ENCODE assay signal across 1 cellular context in genomic region chr11:94595061-94595460, GRCh38.
TF ChIP-seq lines count a peak whose summit lies in the region.

No MANE protein-coding gene starts in this region.

TF ChIP-seq in GM23338, 12 proteins besides CTCF, POLR2A, EP300 and RAD21 (continued from another document):
- TF ChIP-seq ZNF331 (CRISPR knock-in tag; IDR thresholded peaks at IDR 0.05; ENCODE audit: low read depth), result no peak
- TF ChIP-seq REST (IDR thresholded peaks at IDR 0.05; ENCODE audit: unreplicated experiment), result no peak
